ENCODE assay signal across 8 cellular contexts in the genomic region with DNA sequence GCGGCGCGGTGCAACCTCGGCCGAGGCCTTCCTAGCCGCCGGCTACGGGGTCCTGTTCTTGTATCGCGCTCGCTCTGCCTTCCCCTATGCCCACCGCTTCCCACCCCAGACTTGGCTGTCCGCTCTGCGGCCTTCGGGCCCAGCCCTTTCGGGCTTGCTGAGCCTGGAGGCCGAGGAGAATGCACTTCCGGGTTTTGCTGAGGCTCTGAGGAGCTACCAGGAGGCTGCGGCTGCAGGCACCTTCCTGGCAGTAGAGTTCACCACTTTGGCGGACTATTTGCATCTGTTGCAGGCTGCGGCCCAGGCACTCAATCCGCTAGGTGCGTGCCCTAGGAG. TPM values are rescaled to one million over a fixed set of nuclear protein-coding genes. Genes with fewer than 3 reads are reported as not detected.
A peak's percentile ranks its signal among the peaks of the same experiment; 100 is the strongest.
DNase-seq lines count a peak whose midpoint lies in the region; ATAC-seq, FAIRE-seq and TF ChIP-seq lines count a peak whose summit lies in the region.

No MANE protein-coding gene starts in this region.

- intact Hi-C loops in CD14-positive monocyte (cut with micrococcal nuclease) (loop anchor here in 1 of 2 donors (2.0 to 5.0 kb wide), 2 partner anchors 122 to 226 kb away; partner anchors contain the start of genes FOXJ3 and YBX1), tibial artery (cut with DNase I; ENCODE audit: low total_unique reads) (loop anchor here (5.0 kb wide), 2 partner anchors 226 to 789 kb away; partner anchors contain the start of gene YBX1)
- intact Hi-C loops in activated T-helper 2 cell treated with anti-CD3 and anti-CD28 coated beads, Interferon-gamma antibody, Interleukin-2, Interleukin-4, amounts not matched to agents 10 μg/mL and 5 μg/mL and 100 μg/mL, durations not matched to agents 14 hours and 24 hours and 36 hours (cut with micrococcal nuclease), result loop anchor here (1.0 to 10.0 kb wide), 3 partner anchors 121 to 308 kb away; partner anchors contain the start of genes C1orf50, FOXJ3, P3H1 and YBX1

- no peaks in the 10 kb centered on the region for H3K27me3 ChIP-seq in tibial artery

- peaks cover 23% of the 10 kb centered on the region for H3K4me1 Mint-ChIP-seq in CD14-positive monocyte
- H3K4me1 Mint-ChIP-seq in activated T-helper 2 cell treated with anti-CD3 and anti-CD28 coated beads, Interferon-gamma antibody, Interleukin-2, Interleukin-4, amounts not matched to agents 10 μg/mL and 5 μg/mL and 100 μg/mL, durations not matched to agents 14 hours and 24 hours and 36 hours (ENCODE audit: low read depth), result peaks cover 25% of the 10 kb centered on the region

- H3K9me3 ChIP-seq in tibial artery, result no peaks in the 10 kb centered on the region

- FAIRE-seq in frontal cortex (lab: Jason Lieb, UNC), result no peak

- H3K27ac ChIP-seq in tibial artery, result peak overlapping the region; percentile 88 to 91

- H3K36me3 ChIP-seq in tibial artery, result peaks cover 0 to 27% (median 15%) of the 10 kb centered on the region in 3 donors

- H3K9me3 Mint-ChIP-seq in CD14-positive monocyte, result no peaks in the 10 kb centered on the region
- no peaks in the 10 kb centered on the region for H3K9me3 Mint-ChIP-seq in activated T-helper 2 cell treated with anti-CD3 and anti-CD28 coated beads, Interferon-gamma antibody, Interleukin-2, Interleukin-4, amounts not matched to agents 10 μg/mL and 5 μg/mL and 100 μg/mL, durations not matched to agents 14 hours and 24 hours and 36 hours

- TF ChIP-seq CTCF in CD14-positive monocyte (IDR thresholded peaks at IDR 0.05) (no peak), tibial artery (IDR thresholded peaks at IDR 0.05) (no peak)

- peak; percentile 0 for TF ChIP-seq POLR2A in GM19099 (IDR thresholded peaks at IDR 0.05; ENCODE audit: extremely low read depth, insufficient read length, low read depth)

- ATAC-seq in HG03354 (IDR thresholded peaks at IDR 0.05; ENCODE audit: poor library complexity, severe bottlenecking, unreplicated experiment), result peak; percentile 73

- H3K27ac Mint-ChIP-seq in CD14-positive monocyte, result peak overlapping the region; percentile 93 to 98 (median 95)
- H3K27ac Mint-ChIP-seq in activated T-helper 2 cell treated with anti-CD3 and anti-CD28 coated beads, Interferon-gamma antibody, Interleukin-2, Interleukin-4, amounts not matched to agents 10 μg/mL and 5 μg/mL and 100 μg/mL, durations not matched to agents 14 hours and 24 hours and 36 hours, result peak overlapping the region; percentile 98

- H3K4me1 ChIP-seq in tibial artery, result peaks cover 0 to 23% (median 12%) of the 10 kb centered on the region in 4 donors

- H3K27me3 Mint-ChIP-seq in CD14-positive monocyte (ENCODE audit: low read depth in 3 of 3), result peaks cover 0 to 2% (median 1%) of the 10 kb centered on the region in 3 donors
- peaks cover 2% of the 10 kb centered on the region for H3K27me3 Mint-ChIP-seq in activated T-helper 2 cell treated with anti-CD3 and anti-CD28 coated beads, Interferon-gamma antibody, Interleukin-2, Interleukin-4, amounts not matched to agents 10 μg/mL and 5 μg/mL and 100 μg/mL, durations not matched to agents 14 hours and 24 hours and 36 hours (ENCODE audit: low read depth)

- DNase-seq in CD14-positive monocyte (ENCODE audit: low spot score), result peak; percentile 61
- peak; percentile 73 for DNase-seq in NOMO-1 treated with dmso at 0.1 percent for 144 hours (lab: John Stamatoyannopoulos, UW; ENCODE audit: unreplicated experiment)
- peak; percentile 63 for DNase-seq in activated T-helper 2 cell treated with anti-CD3 and anti-CD28 coated beads, Interferon-gamma antibody, Interleukin-2, Interleukin-4, amounts not matched to agents 10 μg/mL and 5 μg/mL and 100 μg/mL, durations not matched to agents 14 hours and 24 hours and 36 hours (ENCODE audit: low spot score)
- DNase-seq in frontal cortex (ENCODE audit: low spot score in 2 of 2), result peak; percentile 51 to 55
- DNase-seq in occipital lobe (lab: John Stamatoyannopoulos, UW), result peak; percentile 41
- DNase-seq in tibial artery, result peak in 1 of 2 donors; percentile 72

- peaks cover 37 to 46% of the 10 kb centered on the region in 2 donors for H3K36me3 Mint-ChIP-seq in CD14-positive monocyte
- peaks cover 47% of the 10 kb centered on the region for H3K36me3 Mint-ChIP-seq in activated T-helper 2 cell treated with anti-CD3 and anti-CD28 coated beads, Interferon-gamma antibody, Interleukin-2, Interleukin-4, amounts not matched to agents 10 μg/mL and 5 μg/mL and 100 μg/mL, durations not matched to agents 14 hours and 24 hours and 36 hours (ENCODE audit: low read depth)

- peak overlapping the region; percentile 79 to 80 for H3K4me3 ChIP-seq in tibial artery

- peak overlapping the region; percentile 92 to 96 for H3K4me3 Mint-ChIP-seq in CD14-positive monocyte
- peak overlapping the region; percentile 93 for H3K4me3 Mint-ChIP-seq in activated T-helper 2 cell treated with anti-CD3 and anti-CD28 coated beads, Interferon-gamma antibody, Interleukin-2, Interleukin-4, amounts not matched to agents 10 μg/mL and 5 μg/mL and 100 μg/mL, durations not matched to agents 14 hours and 24 hours and 36 hours (ENCODE audit: low read depth)

RNA-seq across cellular contexts. Expression of gene PPCS, which starts 0.4 kb away (rescaled TPM):
- 100 to 1,000 TPM; 176 to 182 TPM for polyA plus RNA-seq in CD14-positive monocyte
- total RNA-seq in activated T-helper 2 cell treated with anti-CD3 and anti-CD28 coated beads, Interferon-gamma antibody, Interleukin-2, Interleukin-4, amounts not matched to agents 10 μg/mL and 5 μg/mL and 100 μg/mL, durations not matched to agents 14 hours and 24 hours and 36 hours, result 41.4 and 41.8 TPM in 2 replicates
- total RNA-seq in frontal cortex (24.1 TPM), occipital lobe (16.7 TPM)

RNA-seq across cellular contexts. Expression of gene ZMYND12, which starts 0.9 kb away (rescaled TPM):
- 1 to 10 TPM; 1.2 to 1.3 TPM for polyA plus RNA-seq in CD14-positive monocyte
- 0.11 and 0.28 TPM in 2 replicates for total RNA-seq in activated T-helper 2 cell treated with anti-CD3 and anti-CD28 coated beads, Interferon-gamma antibody, Interleukin-2, Interleukin-4, amounts not matched to agents 10 μg/mL and 5 μg/mL and 100 μg/mL, durations not matched to agents 14 hours and 24 hours and 36 hours
- not detected for total RNA-seq in frontal cortex
- not detected for total RNA-seq in occipital lobe

RNA-seq across cellular contexts. Expression of gene CCDC30, which starts 6.4 kb away (rescaled TPM):
- 1 to 10 TPM; 1.2 to 1.5 TPM for polyA plus RNA-seq in CD14-positive monocyte
- 1.7 and 2.3 TPM in 2 replicates for total RNA-seq in activated T-helper 2 cell treated with anti-CD3 and anti-CD28 coated beads, Interferon-gamma antibody, Interleukin-2, Interleukin-4, amounts not matched to agents 10 μg/mL and 5 μg/mL and 100 μg/mL, durations not matched to agents 14 hours and 24 hours and 36 hours
- total RNA-seq in frontal cortex (11.8 TPM), occipital lobe (15.4 TPM)
